18 cellular contexts compared by ENCODE assay signal in the genomic region with DNA sequence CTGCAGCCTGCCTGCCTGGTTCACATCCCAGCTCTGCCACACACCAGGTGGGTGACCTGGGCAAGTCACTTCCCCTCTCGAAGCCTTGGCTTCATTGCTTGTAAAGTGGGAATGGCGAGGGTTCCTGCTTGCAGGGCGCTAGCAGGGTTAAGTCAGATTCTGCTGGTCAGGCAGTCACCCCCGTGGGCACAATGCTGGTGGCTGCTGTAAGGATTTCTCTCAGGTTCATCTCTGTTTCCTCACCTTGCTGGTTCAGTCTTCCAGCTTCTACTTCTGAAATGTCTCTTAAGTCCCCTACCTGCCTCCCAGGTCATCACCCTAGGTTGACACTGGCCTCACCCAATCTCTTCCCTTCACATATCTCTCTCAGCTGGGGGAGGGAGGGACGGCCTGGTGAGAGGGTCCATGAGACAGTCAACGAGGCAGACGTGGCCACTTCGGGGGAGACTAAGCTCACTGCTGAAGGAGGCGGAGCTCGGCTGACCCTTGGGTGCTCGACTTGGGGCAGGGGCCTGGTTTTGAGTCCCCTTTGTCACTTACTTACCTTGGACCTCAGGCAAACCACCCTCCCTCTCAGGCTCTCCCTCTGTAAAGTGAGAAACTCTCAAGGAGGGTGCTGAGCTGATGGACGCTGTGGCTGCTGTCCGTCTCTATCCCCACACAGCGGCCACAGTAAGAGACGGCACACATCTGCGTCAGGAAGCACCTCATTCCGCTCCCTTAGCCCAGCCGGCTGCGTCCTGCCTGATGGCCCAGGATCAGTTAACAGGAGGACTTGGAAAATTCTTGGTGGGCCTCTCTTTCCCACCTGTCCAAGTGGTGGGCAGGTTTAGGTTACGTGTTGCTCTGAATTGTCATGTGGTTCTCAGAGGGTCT. TPM values are rescaled to one million over a fixed set of nuclear protein-coding genes. Genes with fewer than 3 reads are reported as not detected.
A peak's percentile ranks its signal among the peaks of the same experiment; 100 is the strongest.
DNase-seq lines count a peak whose midpoint lies in the region; ATAC-seq, FAIRE-seq and TF ChIP-seq lines count a peak whose summit lies in the region.
"Had no signal": no experiment of that assay in that cellular context is flagged by ENCODE, and none has a peak within 500 bp of the region (broad histone marks: within the 10 kb centered on the region; RNA-seq: fewer than 3 reads in every experiment).

No MANE protein-coding gene starts in this region.

- intact Hi-C loops in HepG2 (cut with micrococcal nuclease; ENCODE audit: unreplicated experiment) = no loop called here
- intact Hi-C loops in right lobe of liver (cut with DNase I) = no loop called here
- intact Hi-C loops in heart left ventricle (cut with DNase I) = no loop called here

- no peak for TF ChIP-seq RAD21 in HepG2 (CRISPR knock-in tag; IDR thresholded peaks at IDR 0.05)

- H4K20me1 ChIP-seq in HepG2 (ENCODE audit: insufficient read depth, low read length) (no peaks in the 10 kb centered on the region), osteoblast (ENCODE audit: insufficient read depth, low read length) (no peaks in the 10 kb centered on the region)

- peaks cover 33 to 73% of the 10 kb centered on the region in 2 experiments for H3K36me3 ChIP-seq in HepG2 (replicated peaks in 1 of 2; ENCODE audit: control insufficient read depth in 1 of 2, insufficient read depth in 2 of 2, low read length in 2 of 2)
- peaks cover 0 to 49% (median 6%) of the 10 kb centered on the region in 4 donors for H3K36me3 ChIP-seq in right lobe of liver
- peaks cover 0 to 73% (median 17%) of the 10 kb centered on the region in 9 donors for H3K36me3 ChIP-seq in heart left ventricle
- no peaks in the 10 kb centered on the region for H3K36me3 ChIP-seq in osteoblast (ENCODE audit: insufficient read depth, low read length)
- no peaks in the 10 kb centered on the region for H3K36me3 ChIP-seq in BE2C
- H3K36me3 ChIP-seq: thyroid gland had no signal

- TF ChIP-seq EP300 in HepG2 (IDR thresholded peaks at IDR 0.05; ENCODE audit: low read depth in 2 of 2, low read length in 2 of 2) (no peak), HepG2 (CRISPR knock-in tag; IDR thresholded peaks at IDR 0.05; ENCODE audit: borderline replicate concordance) (no peak)

- TF ChIP-seq CTCF in HepG2 (CRISPR knock-in tag; IDR thresholded peaks at IDR 0.05) = no peak
- no peak for TF ChIP-seq CTCF in right lobe of liver (IDR thresholded peaks at IDR 0.05)
- TF ChIP-seq CTCF in heart left ventricle (IDR thresholded peaks at IDR 0.05) = peak in 1 of 12 donors; percentile 28
- TF ChIP-seq CTCF in osteoblast (IDR thresholded peaks at IDR 0.05; ENCODE audit: extremely low read depth, low read depth, low read length) = no peak
- no peak for TF ChIP-seq CTCF in BE2C (IDR thresholded peaks at IDR 0.05; ENCODE audit: low read depth, low read length)

- H3K9me3 ChIP-seq in HepG2 (ENCODE audit: low read length) = no peaks in the 10 kb centered on the region
- no peaks in the 10 kb centered on the region for H3K9me3 ChIP-seq in right lobe of liver
- no peaks in the 10 kb centered on the region for H3K9me3 ChIP-seq in heart left ventricle
- H3K9me3 ChIP-seq in osteoblast (ENCODE audit: low read depth, low read length) = no peaks in the 10 kb centered on the region
- H3K9me3 ChIP-seq in BE2C = no peaks in the 10 kb centered on the region
- H3K9me3 ChIP-seq: thyroid gland had no signal

- H2AFZ ChIP-seq in HepG2 (ENCODE audit: low read length) = no peak overlapping the region
- no peak overlapping the region for H2AFZ ChIP-seq in osteoblast (ENCODE audit: low read length)

- WGBS in HepG2 (ENCODE audit: low lambda C conversion rate) = 97% methylated on average over 17 of the region's 20 CpGs
- WGBS in right lobe of liver (ENCODE audit: insufficient coverage, low coverage, low lambda C conversion rate, missing lambda C conversion rate) = 83% methylated on average over 10 of the region's 20 CpGs
- WGBS in heart left ventricle, 4 donors = 62 to 72% (median 69%) methylated on average over 20 of the region's 20 CpGs

- no peak overlapping the region for H3K4me2 ChIP-seq in HepG2 (ENCODE audit: low read depth, low read length)
- peak overlapping the region; percentile 30 for H3K4me2 ChIP-seq in osteoblast (ENCODE audit: insufficient read depth, low read length)

- POLR2A ChIA-PET in HepG2 (lab: Yijun Ruan, JAX) = interaction anchor here (1.1 kb wide), 1 partner anchor 12 kb away, joined by 3 read pairs; no protein-coding TSS in a partner anchor

- H3K4me1 ChIP-seq in HepG2 (ENCODE audit: insufficient read depth, low read length) (no peaks in the 10 kb centered on the region), right lobe of liver (peaks cover 0 to 19% (median 11%) of the 10 kb centered on the region in 4 donors), heart left ventricle (peaks cover 3 to 72% (median 42%) of the 10 kb centered on the region in 12 donors), osteoblast (ENCODE audit: insufficient read depth, low read length) (peaks cover 28% of the 10 kb centered on the region), BE2C (peaks cover 19% of the 10 kb centered on the region)

- DNase-seq in HepG2 (ENCODE audit: low spot score) (no peak), right lobe of liver (no peak), heart left ventricle (peak in 1 of 5 donors; percentile 35), osteoblast (ENCODE audit: insufficient read length, low spot score, missing footprints) (peak; percentile 83), anterior cingulate cortex (lab: John Stamatoyannopoulos, UW) (no peak), NCI-H1694 (lab: John Stamatoyannopoulos, UW) (no peak), BE2C (no peak)
- DNase-seq: activated CD4-positive, alpha-beta T cell treated with anti-CD3 and anti-CD28 coated beads for 36 hours; activated naive CD4-positive, alpha-beta T cell; CD8-positive, alpha-beta T cell; cortex of kidney; DMS53; NCI-H2227 treated with DMSO at 0.1 percent for 48 hours; small intestine had no signal

- 0 out of 4 replicates have a peak, but pooled peaks of 1 of the 2 experiments have one; percentile 21 for TF ChIP-seq POLR2A in HepG2 (IDR thresholded peaks at IDR 0.05; ENCODE audit: insufficient read depth in 1 of 2, low read depth in 2 of 2, low read length in 2 of 2)
- no peak for TF ChIP-seq POLR2A in right lobe of liver (IDR thresholded peaks at IDR 0.05)
- TF ChIP-seq POLR2A in heart left ventricle (IDR thresholded peaks at IDR 0.05) = no peak

- FAIRE-seq in HepG2 (lab: Jason Lieb, UNC) = no peak
- FAIRE-seq: frontal cortex, small intestine had no signal

- H3K9ac ChIP-seq in HepG2 (ENCODE audit: insufficient read depth, low read depth, low read length) = no peak overlapping the region

- no peaks in the 10 kb centered on the region for H3K79me2 ChIP-seq in HepG2 (ENCODE audit: insufficient read depth, low read length)
- no peaks in the 10 kb centered on the region for H3K79me2 ChIP-seq in osteoblast (ENCODE audit: insufficient read depth, low read length)

- ATAC-seq in HepG2 (no peak), right lobe of liver (no peak), heart left ventricle (peak in 1 of 4 donors; percentile 39), GM18520 (IDR thresholded peaks at IDR 0.05; ENCODE audit: unreplicated experiment) (no peak)
- ATAC-seq: activated CD4-positive, alpha-beta T cell treated with anti-CD3 and anti-CD28 coated beads for 36 hours; CD8-positive, alpha-beta T cell had no signal

- in situ Hi-C loops in HepG2 (cut with HindIII; ENCODE audit: extremely low pct_ligation_motif_present, low pct_unique_long_range_greater_than_20kb) = no loop called here

- H3K27ac ChIP-seq in HepG2 (ENCODE audit: extremely low read length, insufficient read depth, low read length) (no peak overlapping the region), right lobe of liver (peak overlapping the region in 1 of 3 donors; percentile 42), heart left ventricle (peak overlapping the region in 11 of 12 donors; percentile 6 to 89 (median 62)), osteoblast (ENCODE audit: low read depth, low read length) (no peak overlapping the region)
- H3K27ac ChIP-seq: epithelial cell of prostate had no signal

- CTCF ChIA-PET in HepG2 (lab: Yijun Ruan, JAX; ENCODE audit: low intra/inter-chr PET ratio, low total read pairs) = no interaction called here

- BruUV-seq in HepG2 (replicated peaks; lab: Mats Ljungman, UMichigan) = TSS peak; percentile 28

- H3K4me3 ChIP-seq in HepG2 (replicated peaks in 1 of 3; ENCODE audit: insufficient read depth in 1 of 3, low read depth in 2 of 3, low read length in 3 of 3) = no peak overlapping the region
- no peak overlapping the region for H3K4me3 ChIP-seq in right lobe of liver
- H3K4me3 ChIP-seq in heart left ventricle = no peak overlapping the region
- no peak overlapping the region for H3K4me3 ChIP-seq in osteoblast (ENCODE audit: insufficient read depth, low read length)
- H3K4me3 ChIP-seq in BE2C (ENCODE audit: low read depth, low read length) = no peak overlapping the region
- H3K4me3 ChIP-seq: thyroid gland had no signal

- H3K27me3 ChIP-seq in HepG2 (ENCODE audit: control insufficient read depth in 1 of 2, insufficient read depth in 2 of 2, low read length in 2 of 2) = no peaks in the 10 kb centered on the region
- H3K27me3 ChIP-seq in right lobe of liver = no peaks in the 10 kb centered on the region
- H3K27me3 ChIP-seq in heart left ventricle = no peaks in the 10 kb centered on the region
- H3K27me3 ChIP-seq in osteoblast (ENCODE audit: insufficient read depth, low read length) = peaks cover 15% of the 10 kb centered on the region
- H3K27me3 ChIP-seq in BE2C = no peaks in the 10 kb centered on the region
- H3K27me3 ChIP-seq: thyroid gland had no signal

RNA-seq across cellular contexts. Expression of gene CTSH, which starts 11.4 kb away (rescaled TPM):
- total RNA-seq in HepG2 (2016; rRNA removed; fragmentation: Illumina TruSeq; extraction: Trizol) = 145 and 265 TPM in 2 replicates
- total RNA-seq in HepG2 (2016; cell fraction: cytosol; rRNA removed; fragmentation: Illumina TruSeq; extraction: Trizol; ENCODE audit: low read depth) = 38.3 and 41.8 TPM in 2 replicates
- 147 and 263 TPM in 2 replicates for total RNA-seq in HepG2 (2016; cell fraction: insoluble cytoplasmic fraction; rRNA removed; fragmentation: Illumina TruSeq; extraction: Trizol)
- total RNA-seq in HepG2 (2016; cell fraction: membrane; rRNA removed; fragmentation: Illumina TruSeq; extraction: Trizol) = 76.7 and 76.8 TPM in 2 replicates
- total RNA-seq in HepG2 (2016; cell fraction: nucleus; rRNA removed; fragmentation: Illumina TruSeq; extraction: Trizol) = 192 and 212 TPM in 2 replicates
- 653 and 707 TPM in 2 replicates for polyA plus RNA-seq in HepG2 (2011; rRNA removed)
- polyA plus RNA-seq in HepG2 (2011; cell fraction: cytosol; rRNA removed) = 619 and 690 TPM in 2 replicates
- polyA plus RNA-seq in HepG2 (2011; cell fraction: nucleus; rRNA removed) = 438 and 468 TPM in 2 replicates
- polyA plus RNA-seq in HepG2 (2012) = 370 and 429 TPM in 2 replicates
- polyA plus RNA-seq in HepG2 (2016; cell fraction: cytosol; fragmentation: Illumina TruSeq; extraction: Trizol; ENCODE audit: low read depth) = 85.5 and 99.3 TPM in 2 replicates
- polyA plus RNA-seq in HepG2 (2016; cell fraction: insoluble cytoplasmic fraction; fragmentation: Illumina TruSeq; extraction: Trizol; ENCODE audit: low read depth) = 143 and 146 TPM in 2 replicates
- 90.8 and 95.9 TPM in 2 replicates for polyA plus RNA-seq in HepG2 (2016; cell fraction: membrane; fragmentation: Illumina TruSeq; extraction: Trizol; ENCODE audit: low read depth)
- 337 and 346 TPM in 2 replicates for polyA plus RNA-seq in HepG2 (2016; cell fraction: nucleus; fragmentation: Illumina TruSeq; extraction: Trizol; ENCODE audit: insufficient read depth, low read depth)
- polyA minus RNA-seq in HepG2 (2011; rRNA and poly(A)+ RNA removed; ENCODE audit: low replicate concordance) = 0.44 and 261 TPM in 2 replicates
- polyA minus RNA-seq in HepG2 (2011; cell fraction: cytosol; rRNA and poly(A)+ RNA removed) = 172 and 190 TPM in 2 replicates
- 126 and 165 TPM in 2 replicates for polyA minus RNA-seq in HepG2 (2011; cell fraction: nucleus; rRNA and poly(A)+ RNA removed)
- total RNA-seq in right lobe of liver = 100 to 1,000 TPM in 2 of 6 experiments, 10 to 100 TPM in 4; 32.0 to 183 (median 98.1) TPM
- 100 to 1,000 TPM in 4 of 9 donors, 10 to 100 TPM in 5; 27.8 to 165 (median 93.5) TPM for total RNA-seq in heart left ventricle
- 10 to 100 TPM; 66.7 to 82.4 TPM for polyA plus RNA-seq in heart left ventricle
- total RNA-seq in osteoblast = 4.7 and 8.8 TPM in 2 replicates
- polyA plus RNA-seq in BE2C (2012; ENCODE audit: insufficient read depth, insufficient read length, low read depth) = 5.9 TPM

Comparison
In these comparisons a context has a peak if more than half of its experiments do, and no peak if none do; other contexts are left out.
1. H3K27ac ChIP-seq: peak in heart left ventricle (11 of 12); none in HepG2 (single experiment) and osteoblast (single experiment).